In the genomic region with DNA sequence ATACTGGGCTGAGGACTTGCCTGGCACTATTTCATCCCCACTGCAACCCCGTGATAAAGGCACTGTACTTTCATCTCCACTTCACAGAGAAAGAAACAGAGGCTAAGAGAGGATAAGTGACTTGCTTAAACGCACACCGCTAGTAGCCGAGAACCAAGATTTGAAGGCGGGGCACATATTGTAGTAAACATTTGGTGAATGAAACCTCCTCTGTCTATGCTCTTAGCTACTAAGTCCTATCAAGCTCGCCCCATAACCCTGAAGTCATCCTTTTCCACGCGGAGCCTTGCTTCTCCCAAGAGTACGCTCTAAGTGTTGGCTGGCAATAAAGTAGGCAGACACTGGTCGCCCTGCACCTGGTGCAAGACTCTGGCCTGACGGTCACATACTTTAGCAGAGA, we compare ENCODE assay signal across 9 cellular contexts. TPM values are rescaled to one million over a fixed set of nuclear protein-coding genes. Genes with fewer than 3 reads are reported as not detected.
DNase-seq lines count a peak whose midpoint lies in the region; ATAC-seq, FAIRE-seq and TF ChIP-seq lines count a peak whose summit lies in the region.
"Had no signal": no experiment of that assay in that cellular context is flagged by ENCODE, and none has a peak within 500 bp of the region (broad histone marks: within the 10 kb centered on the region; RNA-seq: fewer than 3 reads in every experiment).

No MANE protein-coding gene starts in this region.

- no peak overlapping the region for H3K9ac ChIP-seq in SK-N-SH
- no peak overlapping the region for H3K9ac ChIP-seq in astrocyte (ENCODE audit: low read length)
- peak overlapping the region; percentile 13 to 62 for H3K9ac ChIP-seq in kidney (ENCODE audit: low read length in 2 of 2)
- H3K9ac ChIP-seq in stomach smooth muscle (ENCODE audit: low read length in 2 of 2) = peak overlapping the region in 1 of 2 donors; percentile 1

- TF ChIP-seq EP300 in SK-N-SH (IDR thresholded peaks at IDR 0.05; ENCODE audit: borderline replicate concordance in 1 of 2, low read depth in 1 of 2, low read length in 1 of 2) = no peak

- no peak overlapping the region for H3K27ac Mint-ChIP-seq in astrocyte (ENCODE audit: unreplicated experiment)

- H3K27ac ChIP-seq in SK-N-SH (ENCODE audit: low read depth in 2 of 2, low read length in 1 of 2) (no peak overlapping the region), astrocyte (ENCODE audit: low read depth, low read length) (no peak overlapping the region), kidney (ENCODE audit: low read depth in 2 of 2, low read length in 2 of 2) (no peak overlapping the region), stomach smooth muscle (ENCODE audit: low read length) (no peak overlapping the region), testis (peak overlapping the region in 1 of 2 donors; percentile 82)

- no peak for TF ChIP-seq POLR2A in testis (IDR thresholded peaks at IDR 0.05)

- no peak for TF ChIP-seq CTCF in SK-N-SH (IDR thresholded peaks at IDR 0.05)
- TF ChIP-seq CTCF in astrocyte (IDR thresholded peaks at IDR 0.05; ENCODE audit: insufficient read depth, low read depth, low read length) = no peak
- no peak for TF ChIP-seq CTCF in kidney (IDR thresholded peaks at IDR 0.05; ENCODE audit: borderline replicate concordance, extremely low read depth, insufficient read depth)
- no peak for TF ChIP-seq CTCF in testis (IDR thresholded peaks at IDR 0.05)

- no peaks in the 10 kb centered on the region for H3K9me3 ChIP-seq in SK-N-SH
- no peaks in the 10 kb centered on the region for H3K9me3 ChIP-seq in astrocyte (ENCODE audit: insufficient read depth, low read depth, low read length)
- H3K9me3 ChIP-seq in kidney (ENCODE audit: control insufficient read depth in 1 of 2, low read length in 2 of 2) = no peaks in the 10 kb centered on the region
- H3K9me3 ChIP-seq in stomach smooth muscle (ENCODE audit: control insufficient read depth in 2 of 2, low read length in 2 of 2) = no peaks in the 10 kb centered on the region
- H3K9me3 ChIP-seq in testis = no peaks in the 10 kb centered on the region

- H3K27me3 ChIP-seq in SK-N-SH (ENCODE audit: insufficient read depth) (no peaks in the 10 kb centered on the region), astrocyte (ENCODE audit: insufficient read depth, low read length) (no peaks in the 10 kb centered on the region), stomach smooth muscle (ENCODE audit: control insufficient read depth in 1 of 2, insufficient read depth in 2 of 2, low read length in 2 of 2) (no peaks in the 10 kb centered on the region), testis (no peaks in the 10 kb centered on the region)

- H3K4me3 Mint-ChIP-seq in astrocyte (ENCODE audit: unreplicated experiment) = peak overlapping the region; percentile 78

- H3K9me3 Mint-ChIP-seq in astrocyte (ENCODE audit: unreplicated experiment) = peaks cover 2% of the 10 kb centered on the region

- peaks cover 5% of the 10 kb centered on the region for H3K27me3 Mint-ChIP-seq in astrocyte (ENCODE audit: low read depth, unreplicated experiment)

- CTCF ChIA-PET in SK-N-SH (lab: Yijun Ruan, JAX) = interaction anchor here (0.9 to 1.9 kb wide), 4 partner anchors 14 to 144 kb away, joined by 3 to 5 read pairs (median 3); no protein-coding TSS in a partner anchor

- H3F3A ChIP-seq in SK-N-SH (replicated peaks; ENCODE audit: insufficient read depth) = no peaks in the 10 kb centered on the region

- no peak for FAIRE-seq in astrocyte (lab: Jason Lieb, UNC)
- no peak for FAIRE-seq in kidney (lab: Jason Lieb, UNC)
- FAIRE-seq: A204.1 had no signal

- DNase-seq in SK-N-SH (no peak), astrocyte (ENCODE audit: low read depth) (no peak), kidney (no peak), NOMO-1 treated with dmso at 0.1 percent for 144 hours (lab: John Stamatoyannopoulos, UW; ENCODE audit: unreplicated experiment) (no peak), testis (no peak)

- H3K36me3 Mint-ChIP-seq in astrocyte (ENCODE audit: low read depth, unreplicated experiment) = no peaks in the 10 kb centered on the region

- POLR2A ChIA-PET in SK-N-SH (lab: Yijun Ruan, JAX) = no interaction called here

- H4K20me1 ChIP-seq in SK-N-SH (ENCODE audit: insufficient read depth) (no peaks in the 10 kb centered on the region), astrocyte (ENCODE audit: insufficient read depth, low read length) (no peaks in the 10 kb centered on the region)

- intact Hi-C loops in kidney (cut with DNase I) = no loop called here
- intact Hi-C loops in testis (cut with DNase I; ENCODE audit: low total_unique reads) = no loop called here

- H3K36me3 ChIP-seq in SK-N-SH (replicated peaks in 1 of 2; ENCODE audit: control insufficient read depth in 1 of 2, insufficient read depth in 2 of 2, low read length in 1 of 2) = no peaks in the 10 kb centered on the region
- H3K36me3 ChIP-seq in astrocyte (ENCODE audit: insufficient read depth, low read length) = no peaks in the 10 kb centered on the region
- no peaks in the 10 kb centered on the region for H3K36me3 ChIP-seq in kidney (ENCODE audit: control insufficient read depth in 1 of 2, insufficient read depth in 2 of 2, low read length in 2 of 2)
- H3K36me3 ChIP-seq in stomach smooth muscle (ENCODE audit: control insufficient read depth in 2 of 2, insufficient read depth in 2 of 2, low read length in 2 of 2) = no peaks in the 10 kb centered on the region
- H3K36me3 ChIP-seq in testis (ENCODE audit: low read depth, missing control alignments) = no peaks in the 10 kb centered on the region

- WGBS in SK-N-SH (ENCODE audit: low lambda C conversion rate) = 92% methylated on average over 11 of the region's 11 CpGs
- 44 to 58% methylated on average over 11 of the region's 11 CpGs for WGBS in testis, 2 donors

- H3K4me3 ChIP-seq in SK-N-SH (ENCODE audit: low read depth in 2 of 2, low read length in 1 of 2) (peak overlapping the region; percentile 60 to 84), astrocyte (ENCODE audit: insufficient read depth, low read depth, low read length) (no peak overlapping the region), kidney (ENCODE audit: low read length in 2 of 2) (peak overlapping the region; percentile 60 to 83), stomach smooth muscle (ENCODE audit: low read length in 2 of 2) (peak overlapping the region; percentile 68 to 83), testis (peak overlapping the region in 1 of 2 donors; percentile 80)

- H3K79me2 ChIP-seq in SK-N-SH (ENCODE audit: insufficient read depth) = peaks cover 5% of the 10 kb centered on the region; the same call in 1 of the 2 replicates
- peaks cover 7% of the 10 kb centered on the region for H3K79me2 ChIP-seq in astrocyte (ENCODE audit: insufficient read depth, low read length)

- H3K4me2 ChIP-seq in SK-N-SH (peak overlapping the region; percentile 76), astrocyte (ENCODE audit: low read length) (peak overlapping the region; percentile 84)

- ATAC-seq in SK-N-SH treated with all-trans-retinoic acid at 6 μM for 48 hours (no peak), HG02970 (IDR thresholded peaks at IDR 0.05; ENCODE audit: low FRiP score, unreplicated experiment) (no peak)

- H3K9me2 ChIP-seq in SK-N-SH = no peaks in the 10 kb centered on the region

- TF ChIP-seq RAD21 in SK-N-SH (IDR thresholded peaks at IDR 0.05; ENCODE audit: low read length) = no peak

- H2AFZ ChIP-seq in SK-N-SH (ENCODE audit: low read depth) (0 out of 2 replicates have a peak overlapping the region, but pooled peaks have one; percentile 43), astrocyte (ENCODE audit: low read depth, low read length) (peak overlapping the region; percentile 45)

- peaks cover 0 to 17% of the 10 kb centered on the region in 2 experiments; a peak in 1 of 4 replicates for H3K4me1 ChIP-seq in SK-N-SH (ENCODE audit: control insufficient read depth in 1 of 2, insufficient read depth in 2 of 2, low read depth in 1 of 2, low read length in 1 of 2)
- H3K4me1 ChIP-seq in astrocyte (ENCODE audit: insufficient read depth, low read length) = no peaks in the 10 kb centered on the region
- H3K4me1 ChIP-seq in kidney (ENCODE audit: control insufficient read depth in 1 of 2, insufficient read depth in 1 of 2, low read depth in 1 of 2, low read length in 2 of 2) = peaks cover 8 to 9% of the 10 kb centered on the region in 2 donors
- peaks cover 21% of the 10 kb centered on the region for H3K4me1 ChIP-seq in stomach smooth muscle (ENCODE audit: control insufficient read depth, insufficient read depth, low read length)
- H3K4me1 ChIP-seq in testis = peaks cover 15% of the 10 kb centered on the region

- H3K4me1 Mint-ChIP-seq in astrocyte (ENCODE audit: low read depth, unreplicated experiment) = peaks cover 3% of the 10 kb centered on the region

TF ChIP-seq in SK-N-SH, 30 proteins besides CTCF, POLR2A, EP300 and RAD21 (continues in another document):
- no peak for TF ChIP-seq TEAD4 (IDR thresholded peaks at IDR 0.05; ENCODE audit: borderline replicate concordance, insufficient read depth)

TF ChIP-seq in SK-N-SH treated with all-trans-retinoic acid at 6 μM for 48 hours, 23 proteins besides CTCF, POLR2A, EP300 and RAD21 (continues in another document):
- no peak for TF ChIP-seq ZNF70 (CRISPR knock-in tag; IDR thresholded peaks at IDR 0.05)
- no peak for TF ChIP-seq BACH2 (CRISPR knock-in tag; IDR thresholded peaks at IDR 0.05; ENCODE audit: borderline replicate concordance)

RNA-seq across cellular contexts. Expression of gene POMGNT2, which starts 1.1 kb away (rescaled TPM):
- 18.5 and 20.6 TPM in 2 replicates for polyA plus RNA-seq in SK-N-SH (2012; rRNA removed)
- polyA plus RNA-seq in SK-N-SH (2012; cell fraction: cytosol; rRNA removed) = 9.4 and 16.1 TPM in 2 replicates
- 10.9 and 11.5 TPM in 2 replicates for polyA plus RNA-seq in SK-N-SH (2012; cell fraction: nucleus; rRNA removed)
- 13.0 and 13.7 TPM in 2 replicates for total RNA-seq in astrocyte
- total RNA-seq in kidney = 15.4 TPM
- 16.0 TPM for polyA plus RNA-seq in kidney (ENCODE audit: insufficient read depth, low read depth, low replicate concordance)
- total RNA-seq in testis = 10 to 100 TPM; 33.2 to 45.7 TPM
- polyA plus RNA-seq in testis (ENCODE audit: insufficient read depth, low read depth, low replicate concordance) = 38.6 TPM

Comparison
In these comparisons a context has a peak if more than half of its experiments do, and no peak if none do; other contexts are left out.
1. H3K9ac ChIP-seq: peak in kidney (2 of 2); none in SK-N-SH (single experiment) and astrocyte (single experiment).